ENCODE assay signal across 16 cellular contexts in the genomic region with DNA sequence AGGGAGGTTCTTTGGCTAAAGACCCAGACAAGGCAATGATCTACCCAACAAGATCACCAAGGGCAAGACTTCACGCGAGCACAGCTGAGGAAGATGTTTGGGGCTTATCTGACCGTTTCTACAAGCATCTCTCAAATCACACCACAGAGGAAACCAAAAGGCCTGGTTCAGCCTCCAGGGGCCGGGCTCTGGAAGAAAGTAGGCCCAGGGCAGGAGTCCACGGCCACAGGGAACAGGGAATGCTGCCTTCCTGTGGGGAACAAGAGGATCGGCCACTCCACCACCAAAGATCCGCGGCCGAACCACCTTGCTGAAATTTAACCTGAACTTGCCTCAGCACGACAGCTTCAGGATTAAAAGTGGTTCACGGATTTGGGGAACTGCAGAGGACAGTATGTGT.
"Had no signal": no experiment of that assay in that cellular context is flagged by ENCODE, and none has a peak within 500 bp of the region (broad histone marks: within the 10 kb centered on the region; RNA-seq: fewer than 3 reads in every experiment).

No MANE protein-coding gene starts in this region.

- H3K36me3 Mint-ChIP-seq: activated CD4-positive, alpha-beta memory T cell treated with anti-CD3 and anti-CD28 coated beads for 36 hours; activated naive CD8-positive, alpha-beta T cell; stimulated activated naive B cell treated with anti-CD40 and anti-IgM and Interleukin-4, amounts not matched to agents 10 μg/mL and 1 μg/mL and 100 μg/mL, for 72 hours had no signal

- H3K27me3 Mint-ChIP-seq: activated CD4-positive, alpha-beta memory T cell treated with anti-CD3 and anti-CD28 coated beads for 36 hours; stimulated activated naive B cell treated with anti-CD40 and anti-IgM and Interleukin-4, amounts not matched to agents 10 μg/mL and 1 μg/mL and 100 μg/mL, for 72 hours had no signal

- H3K27ac Mint-ChIP-seq: activated CD4-positive, alpha-beta memory T cell treated with anti-CD3 and anti-CD28 coated beads for 36 hours; activated naive CD8-positive, alpha-beta T cell; activated T-helper 1 cell treated with anti-CD3 and anti-CD28 coated beads, Interleukin-12 subunit alpha, Interleukin-12 subunit beta, Interleukin-2, Interleukin-4 antibody, amounts not matched to agents 30 ng/mL and 10 ng/mL and 1 ng/mL, durations not matched to agents 14 hours and 24 hours and 36 hours; naive thymus-derived CD8-positive, alpha-beta T cell; stimulated activated naive B cell treated with anti-CD40 and anti-IgM and Interleukin-4, amounts not matched to agents 10 μg/mL and 1 μg/mL and 100 μg/mL, for 72 hours; T-helper 17 cell had no signal

- ATAC-seq: gastroesophageal sphincter; heart right ventricle; naive thymus-derived CD8-positive, alpha-beta T cell; pancreas; right lobe of liver; stimulated activated naive B cell treated with anti-CD40 and anti-IgM and Interleukin-4, amounts not matched to agents 10 μg/mL and 1 μg/mL and 100 μg/mL, for 72 hours; T-helper 17 cell had no signal

- H3K9me3 Mint-ChIP-seq: activated CD4-positive, alpha-beta memory T cell treated with anti-CD3 and anti-CD28 coated beads for 36 hours had no signal

- DNase-seq: activated CD4-positive, alpha-beta memory T cell treated with anti-CD3 and anti-CD28 coated beads for 36 hours; activated CD4-positive, alpha-beta T cell treated with anti-CD3 and anti-CD28 coated beads for 48 hours; activated naive CD4-positive, alpha-beta T cell; amniotic stem cell; heart right ventricle; naive thymus-derived CD8-positive, alpha-beta T cell; stimulated activated CD4-positive, alpha-beta T cell treated with anti-CD3 and anti-CD28 coated beads, Interleukin-2, amount 100 ng/mL, for 48 hours; stimulated activated CD8-positive, alpha-beta memory T cell treated with anti-CD3 and anti-CD28 coated beads, Interleukin-4, amount 100 ng/mL, for 48 hours; stimulated activated naive B cell treated with anti-CD40 and anti-IgM and Interleukin-4, amounts not matched to agents 10 μg/mL and 1 μg/mL and 100 μg/mL, for 72 hours; T-helper 17 cell; trophoblast cell had no signal

- H3K4me3 Mint-ChIP-seq: activated CD4-positive, alpha-beta memory T cell treated with anti-CD3 and anti-CD28 coated beads for 36 hours; activated naive CD8-positive, alpha-beta T cell; activated T-helper 1 cell treated with anti-CD3 and anti-CD28 coated beads, Interleukin-12 subunit alpha, Interleukin-12 subunit beta, Interleukin-2, Interleukin-4 antibody, amounts not matched to agents 30 ng/mL and 10 ng/mL and 1 ng/mL, durations not matched to agents 14 hours and 24 hours and 36 hours; naive thymus-derived CD8-positive, alpha-beta T cell; stimulated activated naive B cell treated with anti-CD40 and anti-IgM and Interleukin-4, amounts not matched to agents 10 μg/mL and 1 μg/mL and 100 μg/mL, for 72 hours; T-helper 17 cell had no signal

- H3K4me1 Mint-ChIP-seq: naive thymus-derived CD8-positive, alpha-beta T cell; stimulated activated naive B cell treated with anti-CD40 and anti-IgM and Interleukin-4, amounts not matched to agents 10 μg/mL and 1 μg/mL and 100 μg/mL, for 72 hours; T-helper 17 cell had no signal
